Comparison of ENCODE assay signal across 21 cellular contexts in genomic region chr16:85163278-85164112, GRCh38. TPM values are rescaled to one million over a fixed set of nuclear protein-coding genes. Genes with fewer than 3 reads are reported as not detected.
"Had no signal": no experiment of that assay in that cellular context is flagged by ENCODE, and none has a peak within 500 bp of the region (broad histone marks: within the 10 kb centered on the region; RNA-seq: fewer than 3 reads in every experiment).

No MANE protein-coding gene starts in this region.

- DNase-seq: activated B cell treated with CpG ODN at 0.5 μM for 24 hours; activated CD4-positive, alpha-beta memory T cell treated with anti-CD3 and anti-CD28 coated beads, Interleukin-2, amount 10 ng/mL, durations not matched to agents 7 days and 5 days; activated CD4-positive, alpha-beta T cell treated with anti-CD3 and anti-CD28 coated beads for 4 hours; activated CD8-positive, alpha-beta memory T cell treated with anti-CD3 and anti-CD28 coated beads, Interleukin-2, amount 10 ng/mL, durations not matched to agents 7 days and 5 days; amniotic stem cell; effector CD4-positive, alpha-beta T cell; left colon; midbrain; occipital lobe; stimulated activated CD4-positive, alpha-beta T cell treated with anti-CD3 and anti-CD28 coated beads, Interleukin-4, amount 100 ng/mL, for 4 hours had no signal

- H3K36me3 Mint-ChIP-seq: activated CD8-positive, alpha-beta memory T cell treated with anti-CD3 and anti-CD28 coated beads, Interleukin-2, amount 10 ng/mL, durations not matched to agents 7 days and 5 days; activated naive CD8-positive, alpha-beta T cell; stimulated activated memory B cell treated with anti-CD40 and anti-IgM and Interleukin-4, amounts not matched to agents 10 μg/mL and 1 μg/mL and 100 μg/mL, for 72 hours had no signal

- H3K4me3 ChIP-seq: lung, thyroid gland had no signal

- H3K9me3 Mint-ChIP-seq: activated B cell treated with CpG ODN at 0.5 μM for 24 hours; activated CD4-positive, alpha-beta memory T cell treated with anti-CD3 and anti-CD28 coated beads, Interleukin-2, amount 10 ng/mL, durations not matched to agents 7 days and 5 days; stimulated activated memory B cell treated with anti-CD40 and anti-IgM and Interleukin-4, amounts not matched to agents 10 μg/mL and 1 μg/mL and 100 μg/mL, for 72 hours; T-helper 2 cell treated with Interferon-gamma antibody and Interleukin-4, amounts not matched to agents 5 μg/mL and 100 μg/mL, for 36 hours had no signal

- H3K4me3 Mint-ChIP-seq: activated B cell treated with CpG ODN at 0.5 μM for 24 hours; activated CD4-positive, alpha-beta memory T cell treated with anti-CD3 and anti-CD28 coated beads, Interleukin-2, amount 10 ng/mL, durations not matched to agents 7 days and 5 days; activated CD8-positive, alpha-beta memory T cell treated with anti-CD3 and anti-CD28 coated beads, Interleukin-2, amount 10 ng/mL, durations not matched to agents 7 days and 5 days; activated naive CD8-positive, alpha-beta T cell; stimulated activated memory B cell treated with anti-CD40 and anti-IgM and Interleukin-4, amounts not matched to agents 10 μg/mL and 1 μg/mL and 100 μg/mL, for 72 hours; T-helper 2 cell treated with Interferon-gamma antibody and Interleukin-4, amounts not matched to agents 5 μg/mL and 100 μg/mL, for 36 hours had no signal

- H3K9me3 ChIP-seq: thyroid gland had no signal

- H3K27ac Mint-ChIP-seq: activated B cell treated with CpG ODN at 0.5 μM for 24 hours; activated CD4-positive, alpha-beta memory T cell treated with anti-CD3 and anti-CD28 coated beads, Interleukin-2, amount 10 ng/mL, durations not matched to agents 7 days and 5 days; activated CD8-positive, alpha-beta memory T cell treated with anti-CD3 and anti-CD28 coated beads, Interleukin-2, amount 10 ng/mL, durations not matched to agents 7 days and 5 days; activated naive CD8-positive, alpha-beta T cell; stimulated activated memory B cell treated with anti-CD40 and anti-IgM and Interleukin-4, amounts not matched to agents 10 μg/mL and 1 μg/mL and 100 μg/mL, for 72 hours; T-helper 2 cell treated with Interferon-gamma antibody and Interleukin-4, amounts not matched to agents 5 μg/mL and 100 μg/mL, for 36 hours had no signal

- H3K4me1 Mint-ChIP-seq: activated CD4-positive, alpha-beta memory T cell treated with anti-CD3 and anti-CD28 coated beads, Interleukin-2, amount 10 ng/mL, durations not matched to agents 7 days and 5 days had no signal

- H3K36me3 ChIP-seq: thyroid gland had no signal

- ATAC-seq: activated CD8-positive, alpha-beta memory T cell treated with anti-CD3 and anti-CD28 coated beads, Interleukin-2, amount 10 ng/mL, durations not matched to agents 7 days and 5 days; esophagus mucosa; left colon; stimulated activated memory B cell treated with anti-CD40 and anti-IgM and Interleukin-4, amounts not matched to agents 10 μg/mL and 1 μg/mL and 100 μg/mL, for 72 hours had no signal

- H3K27me3 ChIP-seq: thyroid gland had no signal

RNA-seq across cellular contexts. Expression of gene CIBAR2, which starts 51.2 kb away (rescaled TPM):
- total RNA-seq: activated B cell treated with CpG ODN at 0.5 μM for 24 hours; activated CD4-positive, alpha-beta memory T cell treated with anti-CD3 and anti-CD28 coated beads, Interleukin-2, amount 10 ng/mL, durations not matched to agents 7 days and 5 days; activated CD8-positive, alpha-beta memory T cell treated with anti-CD3 and anti-CD28 coated beads, Interleukin-2, amount 10 ng/mL, durations not matched to agents 7 days and 5 days; cerebellum; esophagus mucosa; left colon; myocyte; occipital lobe; posterior vena cava; subcutaneous adipose tissue; thyroid gland had no signal
- polyA plus RNA-seq: neural cell had no signal
